ENCODE assay signal across 1 cellular context in the genomic region with DNA sequence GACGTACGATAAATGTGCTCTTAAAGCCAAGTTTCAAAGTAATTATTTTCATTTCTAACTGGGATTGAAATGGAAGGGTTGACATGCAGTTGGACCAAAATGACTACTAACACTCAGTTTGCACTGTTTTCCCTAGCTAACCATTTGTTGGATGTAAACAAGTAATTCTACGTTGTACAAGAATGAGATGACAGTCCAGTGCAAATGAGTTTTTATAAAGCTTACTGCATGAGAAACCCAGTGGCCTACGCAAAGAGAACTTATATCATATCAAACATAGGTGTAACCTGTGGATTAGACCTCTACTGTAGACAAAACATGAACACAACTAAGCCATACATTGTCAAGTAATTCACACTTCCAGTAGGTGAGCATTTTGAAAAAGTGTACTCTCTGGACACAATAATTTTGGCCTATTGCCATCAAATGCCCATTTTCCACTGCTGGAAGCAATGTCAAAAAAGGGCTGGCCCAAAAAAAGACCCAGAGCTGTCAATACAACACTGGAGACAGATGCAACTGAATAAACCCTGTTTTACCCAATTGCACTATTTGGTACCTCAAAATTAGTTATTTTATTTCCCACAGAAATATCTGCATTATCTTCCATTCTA.
TF ChIP-seq lines count a peak whose summit lies in the region.

No MANE protein-coding gene starts in this region.

TF ChIP-seq in GM12891, 5 proteins besides CTCF, POLR2A, EP300 and RAD21:
- TF ChIP-seq SPI1 (IDR thresholded peaks at IDR 0.05; ENCODE audit: low read depth, low read length) (no peak), POU2F2 (IDR thresholded peaks at IDR 0.05; ENCODE audit: low read depth, low read length) (no peak), POLR2AphosphoS5 (IDR thresholded peaks at IDR 0.05; ENCODE audit: low read depth, low read length) (no peak), PAX5 (IDR thresholded peaks at IDR 0.05; ENCODE audit: insufficient read depth, low read length, severe bottlenecking) (no peak), TAF1 (IDR thresholded peaks at IDR 0.05; ENCODE audit: low read depth, low read length) (no peak)
